ENCODE assay signal across 1 cellular context in genomic region chr12:49058366-49059062, GRCh38.
TF ChIP-seq lines count a peak whose summit lies in the region.

No MANE protein-coding gene starts in this region.

TF ChIP-seq in H1, 55 proteins besides CTCF, POLR2A, EP300 and RAD21:
- TF ChIP-seq E2F6 (IDR thresholded peaks at IDR 0.05) (no peak), MAFK (IDR thresholded peaks at IDR 0.05; ENCODE audit: low read depth, low read length) (no peak), NRF1 (IDR thresholded peaks at IDR 0.05; ENCODE audit: low read depth, low read length) (no peak), ASH2L (IDR thresholded peaks at IDR 0.05; ENCODE audit: low read length) (no peak), CHD7 (IDR thresholded peaks at IDR 0.05; ENCODE audit: insufficient replicate concordance, low read length) (no peak), TCF12 (IDR thresholded peaks at IDR 0.05; ENCODE audit: low read depth, low read length) (no peak), SIRT6 (IDR thresholded peaks at IDR 0.05; ENCODE audit: low read length) (no peak), CHD1 (IDR thresholded peaks at IDR 0.05; ENCODE audit: low read depth, low read length) (no peak), PHF8 (conservative IDR thresholded peaks at IDR 0.05; ENCODE audit: low read depth, low read length) (no peak), ATF3 (IDR thresholded peaks at IDR 0.05; ENCODE audit: insufficient read depth, low read depth, low read length) (no peak)
